In genomic region chr7:25180946-25181345, GRCh38 we compare ENCODE assay signal across 8 cellular contexts. TPM values are rescaled to one million over a fixed set of nuclear protein-coding genes. Genes with fewer than 3 reads are reported as not detected.
DNase-seq lines count a peak whose midpoint lies in the region; ATAC-seq and TF ChIP-seq lines count a peak whose summit lies in the region.

No MANE protein-coding gene starts in this region.

- no peak for TF ChIP-seq CTCF in CD14-positive monocyte (IDR thresholded peaks at IDR 0.05)
- peak; percentile 11; the same call in 1 of the 2 replicates for TF ChIP-seq CTCF in LNCaP clone FGC (IDR thresholded peaks at IDR 0.05; ENCODE audit: control insufficient read depth, extremely low read depth, insufficient read depth)
- TF ChIP-seq CTCF in coronary artery (IDR thresholded peaks at IDR 0.05), result no peak
- no peak for TF ChIP-seq CTCF in osteoblast (IDR thresholded peaks at IDR 0.05; ENCODE audit: extremely low read depth, low read depth, low read length)
- TF ChIP-seq CTCF in omental fat pad (IDR thresholded peaks at IDR 0.05), result no peak

- no peak for ATAC-seq in omental fat pad (ENCODE audit: low FRiP score)

- H3K4me3 Mint-ChIP-seq in CD14-positive monocyte, result peak overlapping the region; percentile 82 to 95

- H3K79me2 ChIP-seq in osteoblast (ENCODE audit: insufficient read depth, low read length), result no peaks in the 10 kb centered on the region

- H3K4me3 ChIP-seq in LNCaP clone FGC (ENCODE audit: low read depth, low read length) (no peak overlapping the region), coronary artery (peak overlapping the region; percentile 90), osteoblast (ENCODE audit: insufficient read depth, low read length) (peak overlapping the region; percentile 71)

- H3K36me3 ChIP-seq in osteoblast (ENCODE audit: insufficient read depth, low read length), result no peaks in the 10 kb centered on the region

- peak overlapping the region in 3 of 7 donors; percentile 64 to 83 (median 73) for H3K27ac Mint-ChIP-seq in CD14-positive monocyte

- H3K9me3 ChIP-seq in osteoblast (ENCODE audit: low read depth, low read length), result no peaks in the 10 kb centered on the region

- H3K4me2 ChIP-seq in osteoblast (ENCODE audit: insufficient read depth, low read length), result peak overlapping the region; percentile 89

- peaks cover 0 to 3% (median 0%) of the 10 kb centered on the region in 7 donors for H3K9me3 Mint-ChIP-seq in CD14-positive monocyte

- peaks cover 20% of the 10 kb centered on the region for H3K4me1 Mint-ChIP-seq in CD14-positive monocyte

- H3K27ac ChIP-seq in coronary artery (peak overlapping the region; percentile 86 to 92), osteoblast (ENCODE audit: low read depth, low read length) (no peak overlapping the region)

- peaks cover 11% of the 10 kb centered on the region for H3K27me3 ChIP-seq in osteoblast (ENCODE audit: insufficient read depth, low read length)

- H3K36me3 Mint-ChIP-seq in CD14-positive monocyte, result peaks cover 10 to 12% of the 10 kb centered on the region in 2 donors

- peaks cover 8 to 12% (median 9%) of the 10 kb centered on the region in 3 donors for H3K27me3 Mint-ChIP-seq in CD14-positive monocyte (ENCODE audit: low read depth in 3 of 3)

- DNase-seq in CD14-positive monocyte (ENCODE audit: low spot score) (no peak), LNCaP clone FGC (ENCODE audit: low read depth) (no peak), coronary artery (ENCODE audit: low spot score) (no peak), osteoblast (ENCODE audit: insufficient read length, low spot score, missing footprints) (no peak), activated gamma-delta T cell treated with Interleukin-2 at 50 U/mL for 16 hours (no peak), NCI-H2029 treated with DMSO at 0.1 percent for 48 hours (lab: John Stamatoyannopoulos, UW) (no peak), glomerular visceral epithelial cell (ENCODE audit: extremely low spot score) (no peak), omental fat pad (ENCODE audit: low spot score) (no peak)

- H3K4me1 ChIP-seq in osteoblast (ENCODE audit: insufficient read depth, low read length), result peaks cover 4% of the 10 kb centered on the region

- no peak overlapping the region for H2AFZ ChIP-seq in osteoblast (ENCODE audit: low read length)

- intact Hi-C loops in CD14-positive monocyte (cut with micrococcal nuclease), result loop anchor here in 1 of 2 donors (2.0 kb wide), 1 partner anchor 56 kb away; the partner anchor contains the start of gene CYCS

- H4K20me1 ChIP-seq in osteoblast (ENCODE audit: insufficient read depth, low read length), result no peaks in the 10 kb centered on the region

RNA-seq across cellular contexts. Expression of gene NPVF, which starts 47.3 kb away (rescaled TPM):
- not detected for polyA plus RNA-seq in CD14-positive monocyte
- total RNA-seq in osteoblast (not detected in 2 replicates), omental fat pad (not detected)

RNA-seq across cellular contexts. Expression of gene CYCS, which starts 55.9 kb away (rescaled TPM):
- 10 to 100 TPM; 80.8 to 99.3 TPM for polyA plus RNA-seq in CD14-positive monocyte
- total RNA-seq in osteoblast (21.5 and 22.8 TPM in 2 replicates), omental fat pad (10 to 100 TPM; 40.8 to 84.4 (median 56.1) TPM)
